18 cellular contexts compared by ENCODE assay signal in the genomic region with DNA sequence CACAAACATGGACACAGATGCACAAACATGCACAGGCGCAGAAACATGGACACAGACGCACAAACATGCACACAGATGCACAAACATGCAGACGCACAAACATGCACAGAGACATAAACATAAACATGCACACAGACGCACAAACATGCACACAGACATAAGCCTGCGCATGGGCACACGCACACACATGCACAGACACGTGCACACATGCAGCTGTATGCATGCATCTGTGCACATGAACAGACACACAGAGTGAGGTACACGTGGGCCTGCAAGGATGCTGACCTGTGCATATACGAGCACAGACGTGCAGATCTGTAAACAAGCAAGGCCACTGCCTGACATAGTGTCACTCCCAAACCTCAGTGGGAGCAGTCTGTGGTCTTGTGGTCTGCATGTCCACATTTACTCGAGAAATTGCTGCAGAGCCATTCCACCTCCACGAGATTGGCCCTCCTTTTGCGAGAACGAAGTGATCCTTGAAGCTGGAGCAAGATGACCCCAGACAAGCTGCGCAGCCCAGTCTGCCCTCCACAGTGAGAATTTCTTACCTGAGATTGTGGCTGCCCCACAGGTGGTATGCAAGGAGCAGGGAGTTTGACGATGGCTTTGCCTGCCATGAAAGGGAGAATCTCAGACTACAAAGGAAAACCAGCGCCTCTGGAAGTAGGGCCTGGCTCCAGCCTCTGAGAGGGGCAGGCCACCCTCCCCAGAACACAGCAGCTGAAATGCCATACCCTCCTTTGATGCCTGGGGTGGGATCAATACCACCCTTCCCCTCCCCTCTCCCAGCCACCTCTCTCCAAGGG.
DNase-seq lines count a peak whose midpoint lies in the region; ATAC-seq, FAIRE-seq and TF ChIP-seq lines count a peak whose summit lies in the region.
"Had no signal": no experiment of that assay in that cellular context is flagged by ENCODE, and none has a peak within 500 bp of the region (broad histone marks: within the 10 kb centered on the region; RNA-seq: fewer than 3 reads in every experiment).

No MANE protein-coding gene starts in this region.

- H3K9me3 Mint-ChIP-seq in H9 (peaks cover 0 to 10% of the 10 kb centered on the region in 2 experiments; a peak in 2 of 5 replicates), progenitor cell of endocrine pancreas (ENCODE audit: low read depth) (no peaks in the 10 kb centered on the region)
- no peaks in the 10 kb centered on the region for H3K9me3 Mint-ChIP-seq in activated T-cell treated with anti-CD3 and anti-CD28 coated beads, Interleukin-2, amount 50 U/mL, for 4 hours

- CTCF ChIA-PET in H1 (lab: Charles Lee; ENCODE audit: partially characterized antibody), result interaction anchor here (0.6 to 1.3 kb wide), 2 partner anchors 20 to 54 kb away, joined by 3 read pairs; no protein-coding TSS in a partner anchor

- H3K27me3 Mint-ChIP-seq in H9 (ENCODE audit: low read depth), result peaks cover 4% of the 10 kb centered on the region
- H3K27me3 Mint-ChIP-seq in progenitor cell of endocrine pancreas, result no peaks in the 10 kb centered on the region
- H3K27me3 Mint-ChIP-seq in activated T-cell treated with anti-CD3 and anti-CD28 coated beads, Interleukin-2, amount 50 U/mL, for 4 hours (ENCODE audit: low read depth), result no peaks in the 10 kb centered on the region

- no peaks in the 10 kb centered on the region for H3K79me2 ChIP-seq in H9 (ENCODE audit: insufficient read depth, low read length)
- no peaks in the 10 kb centered on the region; a peak in 1 of 4 replicates for H3K79me2 ChIP-seq in H1 (ENCODE audit: control insufficient read depth in 1 of 2, insufficient read depth in 2 of 2, low read length in 2 of 2)

- TF ChIP-seq CTCF in H9 (conservative IDR thresholded peaks at IDR 0.05), result no peak
- TF ChIP-seq CTCF in NB4 (IDR thresholded peaks at IDR 0.05; ENCODE audit: low read depth, low read length), result no peak
- TF ChIP-seq CTCF in H1 (IDR thresholded peaks at IDR 0.05; ENCODE audit: control extremely low read depth in 1 of 3, insufficient read depth in 1 of 3, low read depth in 1 of 3, low read length in 3 of 3), result no peak
- no peak for TF ChIP-seq CTCF in progenitor cell of endocrine pancreas (IDR thresholded peaks at IDR 0.05; ENCODE audit: unreplicated experiment)

- H2BK15ac ChIP-seq in H9 (ENCODE audit: low read depth, low read length), result no peak overlapping the region
- H2BK15ac ChIP-seq in H1 (ENCODE audit: low read length), result no peak overlapping the region; the same call in none of the 2 replicates

- no peak overlapping the region for H3K18ac ChIP-seq in H9 (ENCODE audit: insufficient read length, low read depth, low read length)
- H3K18ac ChIP-seq in H1 (ENCODE audit: extremely low read depth, low read length), result no peak overlapping the region; the same call in 1 of the 2 replicates

- no peak overlapping the region for H3K14ac ChIP-seq in H9 (ENCODE audit: insufficient read depth, low read length)
- no peak overlapping the region for H3K14ac ChIP-seq in H1 (ENCODE audit: insufficient read length)

- peak overlapping the region in 2 of 3 experiments; percentile 55 to 56; a peak in 3 of 7 replicates for H3K27ac Mint-ChIP-seq in H9
- peak overlapping the region; percentile 50 for H3K27ac Mint-ChIP-seq in progenitor cell of endocrine pancreas
- H3K27ac Mint-ChIP-seq: HFFc6 had no signal

- no peak for DNase-seq in H9
- DNase-seq in NB4 (ENCODE audit: low read depth), result peak; percentile 85
- no peak for DNase-seq in H1 (ENCODE audit: low read depth in 1 of 2, low spot score in 2 of 2)
- DNase-seq in progenitor cell of endocrine pancreas (ENCODE audit: low spot score, unreplicated experiment), result no peak
- no peak for DNase-seq in activated T-cell treated with anti-CD3 and anti-CD28 coated beads, Interleukin-2, amount 50 U/mL, for 4 hours
- DNase-seq in NCI-H146 (lab: John Stamatoyannopoulos, UW), result no peak
- DNase-seq: COR-L47, HFFc6, MG63, NCI-H1417 treated with DMSO at 0.1 percent for 48 hours, NCI-H2029, NCI-H2171, NCI-H446 treated with DMSO at 0.1 percent for 48 hours, NCI-H748 treated with DMSO at 0.1 percent for 48 hours had no signal

- no peak overlapping the region for H2BK20ac ChIP-seq in H9 (ENCODE audit: low read depth, low read length, poor library complexity, severe bottlenecking)
- peak overlapping the region; percentile 86 for H2BK20ac ChIP-seq in H1 (ENCODE audit: low read length)

- no peaks in the 10 kb centered on the region for H3K36me3 ChIP-seq in H1 (ENCODE audit: control insufficient read depth in 2 of 4, insufficient read depth in 4 of 4, low read length in 3 of 4)
- H3K36me3 ChIP-seq: MG63 had no signal

- H3K4me3 ChIP-seq in NB4 (ENCODE audit: low read depth, low read length) (peak overlapping the region; percentile 67), H1 (ENCODE audit: extremely low read depth in 1 of 4, insufficient read depth in 2 of 4, low read depth in 3 of 4, low read length in 4 of 4) (no peak overlapping the region)
- H3K4me3 ChIP-seq: MG63, SK-N-MC had no signal

- no peaks in the 10 kb centered on the region for H3K27me3 ChIP-seq in H9 (ENCODE audit: insufficient read depth, low read length)
- H3K27me3 ChIP-seq in H1 (replicated peaks in 1 of 4; ENCODE audit: control insufficient read depth in 3 of 4, extremely low read depth in 1 of 4, insufficient read depth in 3 of 4, low read length in 3 of 4), result no peaks in the 10 kb centered on the region
- H3K27me3 ChIP-seq: MG63 had no signal

- H3K23me2 ChIP-seq in H9 (ENCODE audit: insufficient read length, low read depth, low read length, poor library complexity, severe bottlenecking) (no peaks in the 10 kb centered on the region), H1 (ENCODE audit: low read depth, low read length) (0 out of 2 replicates have a peak, but pooled peaks cover 2% of the 10 kb centered on the region)

- no peak overlapping the region for H3K9ac ChIP-seq in H9 (ENCODE audit: extremely low read depth, insufficient read length, low read length)
- H3K9ac ChIP-seq in H1 (replicated peaks in 1 of 4; ENCODE audit: extremely low read depth in 1 of 4, low read depth in 3 of 4, low read length in 3 of 4), result no peak overlapping the region

- H3T11ph ChIP-seq in H9 (ENCODE audit: low read length), result no peak overlapping the region

- H3K4me2 ChIP-seq in H9 (ENCODE audit: insufficient read depth, insufficient read length, low read length), result no peak overlapping the region
- no peak overlapping the region for H3K4me2 ChIP-seq in H1 (ENCODE audit: insufficient read depth in 1 of 2, low read depth in 2 of 2, low read length in 2 of 2)

- H3K79me1 ChIP-seq in H9 (ENCODE audit: insufficient read depth, low read depth, low read length, poor library complexity, severe bottlenecking), result no peaks in the 10 kb centered on the region
- H3K79me1 ChIP-seq in H1 (ENCODE audit: low read depth, low read length), result no peaks in the 10 kb centered on the region; the same call in 1 of the 2 replicates

- H3K4me1 Mint-ChIP-seq in H9 (peaks cover 29 to 39% of the 10 kb centered on the region in 2 experiments), progenitor cell of endocrine pancreas (ENCODE audit: low read depth) (peaks cover 6% of the 10 kb centered on the region)
- H3K4me1 Mint-ChIP-seq in activated T-cell treated with anti-CD3 and anti-CD28 coated beads, Interleukin-2, amount 50 U/mL, for 4 hours (ENCODE audit: low read depth), result no peaks in the 10 kb centered on the region

- no peaks in the 10 kb centered on the region for H3K36me3 Mint-ChIP-seq in H9 (ENCODE audit: insufficient read depth in 1 of 3, low read depth in 3 of 3)
- no peaks in the 10 kb centered on the region for H3K36me3 Mint-ChIP-seq in progenitor cell of endocrine pancreas (ENCODE audit: insufficient read depth)
- no peaks in the 10 kb centered on the region for H3K36me3 Mint-ChIP-seq in activated T-cell treated with anti-CD3 and anti-CD28 coated beads, Interleukin-2, amount 50 U/mL, for 4 hours (ENCODE audit: insufficient read depth)

- no peak for TF ChIP-seq POLR2A in NB4 (IDR thresholded peaks at IDR 0.05; ENCODE audit: extremely low read depth, insufficient read length)
- TF ChIP-seq POLR2A in H1 (IDR thresholded peaks at IDR 0.05; ENCODE audit: control extremely low read depth in 1 of 2, low read depth in 2 of 2, low read length in 2 of 2), result no peak

- H3K9me3 ChIP-seq in H9 (ENCODE audit: control insufficient read depth, low read depth, low read length) (no peaks in the 10 kb centered on the region), H1 (ENCODE audit: insufficient read depth in 2 of 2, low read depth in 1 of 2, low read length in 1 of 2) (no peaks in the 10 kb centered on the region; a peak in 1 of 4 replicates)
- H3K9me3 ChIP-seq: MG63 had no signal

- H3K4me3 Mint-ChIP-seq in H9 (no peak overlapping the region), progenitor cell of endocrine pancreas (ENCODE audit: low read depth) (no peak overlapping the region)
- no peak overlapping the region for H3K4me3 Mint-ChIP-seq in activated T-cell treated with anti-CD3 and anti-CD28 coated beads, Interleukin-2, amount 50 U/mL, for 4 hours
- H3K4me3 Mint-ChIP-seq: HFFc6 had no signal

- H2AK5ac ChIP-seq in H9 (ENCODE audit: insufficient read length, low read length), result no peak overlapping the region
- H2AK5ac ChIP-seq in H1 (ENCODE audit: low read depth, low read length), result 0 out of 2 replicates have a peak overlapping the region, but pooled peaks have one; percentile 84

- H4K8ac ChIP-seq in H9 (replicated peaks; ENCODE audit: insufficient read length, low read depth, low read length) (no peak overlapping the region), H1 (ENCODE audit: extremely low read depth, insufficient read depth, low read length) (no peak overlapping the region)

- H2AFZ ChIP-seq in H9 (ENCODE audit: low read length) (no peak overlapping the region), H1 (ENCODE audit: low read length) (no peak overlapping the region)

- H4K91ac ChIP-seq in H9 (ENCODE audit: insufficient read length, low read depth, low read length), result no peak overlapping the region
- H4K91ac ChIP-seq in H1 (replicated peaks; ENCODE audit: insufficient read length, low read length), result peak overlapping the region; percentile 79

- H4K20me1 ChIP-seq in H9 (ENCODE audit: control insufficient read depth, insufficient read depth, insufficient read length) (no peaks in the 10 kb centered on the region), H1 (replicated peaks in 1 of 2; ENCODE audit: control insufficient read depth in 1 of 2, insufficient read depth in 2 of 2, low read length in 2 of 2) (peaks cover 0 to 2% of the 10 kb centered on the region in 2 experiments)

- H2BK5ac ChIP-seq in H9 (ENCODE audit: insufficient read length, low read length) (no peak overlapping the region), H1 (ENCODE audit: low read depth, low read length) (0 out of 2 replicates have a peak overlapping the region, but pooled peaks have one; percentile 37)

- no peak for TF ChIP-seq EP300 in H1 (IDR thresholded peaks at IDR 0.05; ENCODE audit: borderline replicate concordance in 1 of 2, low read depth in 2 of 2, low read length in 2 of 2)

- no peak for ATAC-seq in activated T-cell treated with anti-CD3 and anti-CD28 coated beads, Interleukin-2, amount 50 U/mL, for 4 hours
- ATAC-seq in HG02588 (IDR thresholded peaks at IDR 0.05; ENCODE audit: unreplicated experiment), result no peak
- ATAC-seq: Panc1, Right ventricle myocardium inferior had no signal

- H3K56ac ChIP-seq in H9 (ENCODE audit: insufficient read length, low read depth, low read length) (no peak overlapping the region), H1 (replicated peaks; ENCODE audit: insufficient read length, low read depth, low read length) (no peak overlapping the region)

- no peak for TF ChIP-seq RAD21 in H1 (IDR thresholded peaks at IDR 0.05 in 1 of 2, conservative IDR thresholded peaks at IDR 0.05 in 1 of 2; ENCODE audit: low read depth in 2 of 2, low read length in 2 of 2)

- H2BK12ac ChIP-seq in H9 (ENCODE audit: insufficient read length, low read depth, low read length) (no peak overlapping the region), H1 (ENCODE audit: low read depth, low read length) (peak overlapping the region; percentile 18)

- POLR2A ChIA-PET in H1 (lab: Charles Lee; ENCODE audit: partially characterized antibody), result interaction anchor here (1.5 kb wide), 1 partner anchor 9 kb away, joined by 3 read pairs; no protein-coding TSS in a partner anchor

- WGBS in H9 (ENCODE audit: extremely low coverage, insufficient read length, low lambda C conversion rate), result no CpG with 5 or more reads among the region's 17 CpGs
- 84% methylated on average over 17 of the region's 17 CpGs; no CpG with 5 or more reads in 1 of the 2 experiments for WGBS in H1 (ENCODE audit: extremely low coverage in 1 of 2, insufficient coverage in 1 of 2, insufficient read length in 1 of 2, insufficient replicate concordance in 2 of 2, low coverage in 1 of 2, low lambda C conversion rate in 2 of 2, missing lambda C conversion rate in 1 of 2), 2 experiments

- no peak for FAIRE-seq in H1 (lab: Jason Lieb, UNC)

- H3K4ac ChIP-seq in H9 (ENCODE audit: low read depth, low read length) (no peak overlapping the region), H1 (replicated peaks; ENCODE audit: insufficient read length, low read depth, low read length) (no peak overlapping the region)

- H3K4me1 ChIP-seq in H9 (ENCODE audit: insufficient read depth, low read length), result peaks cover 3% of the 10 kb centered on the region; the same call in 1 of the 2 replicates
- H3K4me1 ChIP-seq in H1 (replicated peaks in 1 of 4; ENCODE audit: control insufficient read depth in 3 of 4, insufficient read depth in 4 of 4, low read length in 3 of 4), result peaks cover 0 to 17% (median 7%) of the 10 kb centered on the region in 4 experiments; a peak in 6 of 7 replicates

- H3K27ac ChIP-seq in H9 (ENCODE audit: insufficient read length, low read depth, low read length), result no peak overlapping the region
- H3K27ac ChIP-seq in H1 (ENCODE audit: low read depth, low read length), result no peak overlapping the region
- H3K27ac ChIP-seq: SK-N-MC had no signal

- H3K23ac ChIP-seq in H9 (ENCODE audit: insufficient read length, low read depth, low read length) (no peak overlapping the region), H1 (ENCODE audit: insufficient read length) (peak overlapping the region; percentile 19)

- H2BK120ac ChIP-seq in H9 (ENCODE audit: low read depth, low read length, poor library complexity, severe bottlenecking) (no peak overlapping the region), H1 (replicated peaks; ENCODE audit: low read depth, low read length) (no peak overlapping the region)

- H4K5ac ChIP-seq in H9 (ENCODE audit: insufficient read length, low read depth, low read length) (no peak overlapping the region), H1 (ENCODE audit: insufficient read length, low read depth, low read length) (no peak overlapping the region)
